Comparison of ENCODE assay signal across 8 cellular contexts in the genomic region with DNA sequence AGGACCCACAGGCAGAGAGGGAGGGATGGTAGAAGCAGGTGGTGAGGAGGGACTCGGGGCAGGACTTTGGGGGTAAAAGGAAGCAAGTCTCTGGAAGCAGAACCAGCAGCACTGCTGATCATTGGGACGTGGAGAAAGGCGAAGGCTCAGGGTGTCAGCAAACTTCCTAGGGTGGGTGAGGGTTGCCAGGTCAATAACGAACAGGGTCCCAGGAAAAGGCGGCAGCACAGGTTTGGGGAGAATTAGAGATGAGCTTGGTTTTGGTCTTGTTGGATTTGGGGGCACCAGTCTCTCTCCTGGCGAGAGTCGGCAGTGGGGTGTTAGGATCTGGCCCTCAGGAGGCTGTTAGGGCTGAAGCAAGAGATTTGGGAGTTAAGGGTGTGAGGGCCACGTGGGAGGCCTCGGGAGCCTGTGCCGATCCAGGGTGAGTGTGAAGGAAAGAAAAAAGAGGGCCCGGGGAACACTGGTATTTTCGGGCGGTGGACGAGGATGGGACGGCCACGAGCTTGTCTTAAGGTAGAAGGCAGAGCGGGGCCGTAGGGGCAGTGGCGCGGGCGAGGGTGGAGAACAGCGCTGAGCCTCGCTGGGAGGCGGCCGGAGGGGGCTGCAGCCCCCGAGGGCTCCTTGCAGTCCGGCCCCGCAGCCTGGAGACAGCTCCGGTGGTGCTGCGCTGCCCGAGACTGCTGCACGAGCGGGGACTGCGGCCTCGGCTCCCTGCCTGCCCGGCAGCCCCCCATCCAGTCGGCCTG. TPM values are rescaled to one million over a fixed set of nuclear protein-coding genes. Genes with fewer than 3 reads are reported as not detected.
DNase-seq lines count a peak whose midpoint lies in the region; ATAC-seq and TF ChIP-seq lines count a peak whose summit lies in the region.

No MANE protein-coding gene starts in this region.

- H3K9ac ChIP-seq in Loucy (ENCODE audit: low read depth, low read length, poor library complexity, severe bottlenecking) = no peak overlapping the region
- peak overlapping the region; percentile 81 for H3K9ac ChIP-seq in neuronal stem cell (ENCODE audit: low read depth, low read length, poor library complexity)

- DNase-seq in CD4-positive, alpha-beta T cell = no peak
- no peak for DNase-seq in endothelial cell (ENCODE audit: low spot score)
- no peak for DNase-seq in neuronal stem cell (ENCODE audit: low spot score)
- no peak for DNase-seq in OCI-M1 (lab: John Stamatoyannopoulos, UW)
- DNase-seq in NCI-H82 (lab: John Stamatoyannopoulos, UW) = no peak
- DNase-seq in anterior cingulate cortex (lab: John Stamatoyannopoulos, UW) = no peak

- no peaks in the 10 kb centered on the region for H3K36me3 Mint-ChIP-seq in CD4-positive, alpha-beta T cell (ENCODE audit: low read depth)
- peaks cover 11% of the 10 kb centered on the region for H3K36me3 Mint-ChIP-seq in endothelial cell (ENCODE audit: low read depth, unreplicated experiment)

- H3K18ac ChIP-seq in neuronal stem cell (ENCODE audit: low read length) = peak overlapping the region; percentile 95

- no peak overlapping the region for H4K8ac ChIP-seq in neuronal stem cell (ENCODE audit: low read depth, low read length)

- no peaks in the 10 kb centered on the region for H3F3A ChIP-seq in Loucy (ENCODE audit: low read depth)

- H3K9me2 ChIP-seq in Loucy (replicated peaks; ENCODE audit: low read depth, low read length) = no peaks in the 10 kb centered on the region

- no peaks in the 10 kb centered on the region for H3K9me3 Mint-ChIP-seq in CD4-positive, alpha-beta T cell
- no peaks in the 10 kb centered on the region for H3K9me3 Mint-ChIP-seq in endothelial cell (ENCODE audit: unreplicated experiment)

- H2AK5ac ChIP-seq in neuronal stem cell (ENCODE audit: low read depth, low read length) = no peak overlapping the region

- intact Hi-C loops in CD4-positive, alpha-beta T cell (cut with DNase I, micrococcal nuclease) = no loop called here

- H2BK5ac ChIP-seq in neuronal stem cell (ENCODE audit: low read length) = peak overlapping the region; percentile 46

- peaks cover 25% of the 10 kb centered on the region for H3K27me3 ChIP-seq in CD4-positive, alpha-beta T cell (ENCODE audit: control insufficient read depth, insufficient read depth, low read length)
- H3K27me3 ChIP-seq in Loucy (ENCODE audit: insufficient read depth, low read length, poor library complexity, severe bottlenecking) (no peaks in the 10 kb centered on the region), neuronal stem cell (ENCODE audit: control insufficient read depth in 3 of 3, insufficient read depth in 3 of 3, low read depth in 1 of 3, low read length in 3 of 3) (peaks cover 4 to 67% (median 38%) of the 10 kb centered on the region in 3 experiments)

- H3K36me3 ChIP-seq in Loucy (ENCODE audit: insufficient read depth, low read length) = no peaks in the 10 kb centered on the region
- no peaks in the 10 kb centered on the region for H3K36me3 ChIP-seq in neuronal stem cell (replicated peaks in 1 of 2; ENCODE audit: control insufficient read depth in 2 of 2, insufficient read depth in 2 of 2, low read length in 2 of 2)

- peak overlapping the region; percentile 94 for H3K23ac ChIP-seq in neuronal stem cell (ENCODE audit: low read depth, low read length, poor library complexity)

- no peak overlapping the region for H3K27ac Mint-ChIP-seq in CD4-positive, alpha-beta T cell
- H3K27ac Mint-ChIP-seq in endothelial cell (ENCODE audit: unreplicated experiment) = peak overlapping the region; percentile 65

- peak overlapping the region; percentile 49 for H3K4me2 ChIP-seq in Loucy (ENCODE audit: low read depth, low read length, poor library complexity, severe bottlenecking)
- peak overlapping the region; percentile 96 for H3K4me2 ChIP-seq in neuronal stem cell (ENCODE audit: insufficient read depth, low read length, poor library complexity, severe bottlenecking)

- H4K91ac ChIP-seq in neuronal stem cell (ENCODE audit: low read depth, low read length, poor library complexity) = no peak overlapping the region

- no peaks in the 10 kb centered on the region for H3K9me3 ChIP-seq in CD4-positive, alpha-beta T cell (ENCODE audit: control insufficient read depth, low read length)
- H3K9me3 ChIP-seq in Loucy (ENCODE audit: insufficient read depth, low read depth, low read length) (no peaks in the 10 kb centered on the region), neuronal stem cell (replicated peaks in 1 of 2; ENCODE audit: control insufficient read depth in 2 of 2, insufficient read depth in 1 of 2, low read depth in 1 of 2, low read length in 2 of 2) (peaks cover 2 to 3% of the 10 kb centered on the region in 2 donors)

- H2AFZ ChIP-seq in Loucy (ENCODE audit: low read length) (peak overlapping the region; percentile 88; the same call in 1 of the 2 replicates), neuronal stem cell (ENCODE audit: low read length) (peak overlapping the region; percentile 96)

- no peak for TF ChIP-seq CTCF in CD4-positive, alpha-beta T cell (IDR thresholded peaks at IDR 0.05)
- TF ChIP-seq CTCF in Loucy (conservative IDR thresholded peaks at IDR 0.05; ENCODE audit: low read length) (no peak), endothelial cell (IDR thresholded peaks at IDR 0.05; ENCODE audit: unreplicated experiment) (no peak)

- POLR2A ChIA-PET in CD4-positive, alpha-beta T cell (lab: Charles Lee) = no interaction called here

- peak overlapping the region; percentile 85 for H3K4me3 Mint-ChIP-seq in CD4-positive, alpha-beta T cell
- peak overlapping the region; percentile 77 for H3K4me3 Mint-ChIP-seq in endothelial cell (ENCODE audit: unreplicated experiment)

- peak overlapping the region; percentile 83 for H3K14ac ChIP-seq in neuronal stem cell (ENCODE audit: low read length)

- CTCF ChIA-PET in CD4-positive, alpha-beta T cell (lab: Charles Lee) = interaction anchor here (1.4 kb wide), 1 partner anchor 15 kb away, joined by 6 read pairs; no protein-coding TSS in a partner anchor

- H3K4ac ChIP-seq in neuronal stem cell (ENCODE audit: low read length) = no peak overlapping the region

- no peaks in the 10 kb centered on the region for H3K79me2 ChIP-seq in Loucy (ENCODE audit: insufficient read depth, low read length)

- H3K79me1 ChIP-seq in neuronal stem cell (ENCODE audit: low read depth, low read length) = no peaks in the 10 kb centered on the region

- ATAC-seq in CD4-positive, alpha-beta T cell (ENCODE audit: poor library complexity) = no peak
- ATAC-seq in GM19324 (IDR thresholded peaks at IDR 0.05; ENCODE audit: low FRiP score, unreplicated experiment) = no peak

- no CpG with 5 or more reads among the region's 37 CpGs for WGBS in neuronal stem cell (ENCODE audit: extremely low coverage in 2 of 2, insufficient read length in 2 of 2, insufficient replicate concordance in 1 of 2), 2 donors

- no peaks in the 10 kb centered on the region for H4K20me1 ChIP-seq in Loucy (ENCODE audit: insufficient read depth, low read length, poor library complexity, severe bottlenecking)

- peaks cover 49% of the 10 kb centered on the region for H3K27me3 Mint-ChIP-seq in CD4-positive, alpha-beta T cell
- peaks cover 24% of the 10 kb centered on the region for H3K27me3 Mint-ChIP-seq in endothelial cell (ENCODE audit: unreplicated experiment)

- H2BK12ac ChIP-seq in neuronal stem cell (ENCODE audit: low read length) = no peak overlapping the region

- H3K27ac ChIP-seq in CD4-positive, alpha-beta T cell (ENCODE audit: low read depth, low read length) = no peak overlapping the region
- no peak overlapping the region for H3K27ac ChIP-seq in neuronal stem cell (replicated peaks; ENCODE audit: low read length)

- H3K4me1 Mint-ChIP-seq in CD4-positive, alpha-beta T cell (ENCODE audit: low read depth) = peaks cover 8% of the 10 kb centered on the region
- peaks cover 36% of the 10 kb centered on the region for H3K4me1 Mint-ChIP-seq in endothelial cell (ENCODE audit: unreplicated experiment)

- peak overlapping the region; percentile 98 for H2BK15ac ChIP-seq in neuronal stem cell (ENCODE audit: low read length)

- H3K4me3 ChIP-seq in Loucy (ENCODE audit: low read length, poor library complexity, severe bottlenecking) (peak overlapping the region; percentile 65), neuronal stem cell (ENCODE audit: low read length in 2 of 2) (peak overlapping the region; percentile 50 to 78)

- H2BK120ac ChIP-seq in neuronal stem cell (ENCODE audit: low read depth, low read length) = peak overlapping the region; percentile 50

- no peaks in the 10 kb centered on the region for H3K4me1 ChIP-seq in Loucy (ENCODE audit: insufficient read depth, low read length, poor library complexity, severe bottlenecking)
- H3K4me1 ChIP-seq in neuronal stem cell (ENCODE audit: control insufficient read depth in 2 of 2, insufficient read depth in 1 of 2, low read depth in 1 of 2, low read length in 2 of 2) = peaks cover 0 to 3% of the 10 kb centered on the region in 2 donors

RNA-seq across cellular contexts. Expression of a gene that starts 0.8 kb away (rescaled TPM):
- total RNA-seq in CD4-positive, alpha-beta T cell = not detected
- 5.2 TPM for total RNA-seq in endothelial cell (ENCODE audit: unreplicated experiment)
- 1.7 TPM for polyA plus RNA-seq in neuronal stem cell (2013, experiment 1 of 2)
- polyA plus RNA-seq in neuronal stem cell (2013, experiment 2 of 2) = 1.5 TPM

RNA-seq across cellular contexts. Expression of a gene that starts 55.4 kb away (rescaled TPM):
- total RNA-seq in CD4-positive, alpha-beta T cell = 10 to 100 TPM; 11.3 to 13.0 TPM
- 39.4 TPM for total RNA-seq in endothelial cell (ENCODE audit: unreplicated experiment)
- 39.8 TPM for polyA plus RNA-seq in neuronal stem cell (2013, experiment 1 of 2)
- 40.3 TPM for polyA plus RNA-seq in neuronal stem cell (2013, experiment 2 of 2)

RNA-seq across cellular contexts. Expression of a gene that starts 55.5 kb away (rescaled TPM):
- total RNA-seq in CD4-positive, alpha-beta T cell = 10 to 100 TPM; 57.8 to 66.7 TPM
- total RNA-seq in endothelial cell (ENCODE audit: unreplicated experiment) = 29.6 TPM
- 25.3 TPM for polyA plus RNA-seq in neuronal stem cell (2013, experiment 1 of 2)
- polyA plus RNA-seq in neuronal stem cell (2013, experiment 2 of 2) = 25.3 TPM
